8 cellular contexts compared by ENCODE assay signal in genomic region chr3:101676765-101677435, GRCh38. TPM values are rescaled to one million over a fixed set of nuclear protein-coding genes. Genes with fewer than 3 reads are reported as not detected.
DNase-seq lines count a peak whose midpoint lies in the region; ATAC-seq lines count a peak whose summit lies in the region.

ZBTB11 (minus strand) TSS chr3:101677132; CDS start chr3:101676914, 218 bp downstream.

- peaks cover 26 to 50% (median 35%) of the 10 kb centered on the region in 11 experiments for H3K36me3 ChIP-seq in BLaER1 treated with 17β-estradiol and CSF1 and Interleukin-3, amounts not matched to agents 10 nM and 100 nM
- H3K36me3 ChIP-seq in mucosa of stomach (ENCODE audit: control insufficient read depth, insufficient read depth, low read length) = peaks cover 8% of the 10 kb centered on the region

- H3K27ac ChIP-seq in BLaER1 treated with 17β-estradiol and CSF1 and Interleukin-3, amounts not matched to agents 10 nM and 100 nM = peak within 1 kb of the TSS; percentile 87 to 97 (median 93)

- no peaks in the 10 kb centered on the region for H3K27me3 ChIP-seq in BLaER1 treated with 17β-estradiol and CSF1 and Interleukin-3, amounts not matched to agents 10 nM and 100 nM
- H3K27me3 ChIP-seq in mucosa of stomach (ENCODE audit: control insufficient read depth, insufficient read depth, low read length) = no peaks in the 10 kb centered on the region

- H4K20me1 ChIP-seq in BLaER1 treated with 17β-estradiol and CSF1 and Interleukin-3, amounts not matched to agents 10 nM and 100 nM = peaks cover 30 to 83% (median 74%) of the 10 kb centered on the region in 11 experiments; a peak in 21 of 22 replicates

- ATAC-seq in GM19468 (IDR thresholded peaks at IDR 0.05; ENCODE audit: extremely low read depth, unreplicated experiment) = peak; percentile 72

- peaks cover 31 to 55% (median 37%) of the 10 kb centered on the region in 10 experiments for H3K4me1 ChIP-seq in BLaER1 treated with 17β-estradiol and CSF1 and Interleukin-3, amounts not matched to agents 10 nM and 100 nM
- peaks cover 21% of the 10 kb centered on the region for H3K4me1 ChIP-seq in mucosa of stomach (ENCODE audit: control insufficient read depth, insufficient read depth, low read length)

- peak within 1 kb of the TSS; percentile 91 to 98 (median 95) for H3K9ac ChIP-seq in BLaER1 treated with 17β-estradiol and CSF1 and Interleukin-3, amounts not matched to agents 10 nM and 100 nM
- peak within 1 kb of the TSS; percentile 95 for H3K9ac ChIP-seq in mucosa of stomach (ENCODE audit: low read length)

- H3K4me2 ChIP-seq in BLaER1 treated with 17β-estradiol and CSF1 and Interleukin-3, amounts not matched to agents 10 nM and 100 nM = peak within 1 kb of the TSS; percentile 83 to 93 (median 89)

- no peaks in the 10 kb centered on the region for H3K9me3 ChIP-seq in BLaER1 treated with 17β-estradiol and CSF1 and Interleukin-3, amounts not matched to agents 10 nM and 100 nM (replicated peaks in 1 of 11)
- no peaks in the 10 kb centered on the region for H3K9me3 ChIP-seq in mucosa of stomach (ENCODE audit: control insufficient read depth, low read length)

- DNase-seq in HT1080 (ENCODE audit: low read depth) (peak; percentile 99), epidermal melanocyte (ENCODE audit: insufficient read length, low spot score) (peak; percentile 97), cerebellar nuclear complex (lab: John Stamatoyannopoulos, UW) (no peak)
- peak; percentile 100 for DNase-seq in activated CD8-positive, alpha-beta memory T cell treated with anti-CD3 and anti-CD28 coated beads for 24 hours
- DNase-seq in stimulated activated CD8-positive, alpha-beta memory T cell treated with anti-CD3 and anti-CD28 coated beads, Interleukin-7, amount 100 ng/mL, for 4 hours (ENCODE audit: low read depth in 2 of 2) = peak; percentile 99

- peak within 1 kb of the TSS; percentile 82 to 99 (median 94) for H3K4me3 ChIP-seq in BLaER1 treated with 17β-estradiol and CSF1 and Interleukin-3, amounts not matched to agents 10 nM and 100 nM
- peak within 1 kb of the TSS; percentile 92 for H3K4me3 ChIP-seq in mucosa of stomach (ENCODE audit: low read length)

RNA-seq across cellular contexts. Expression of gene ZBTB11, which starts in this region (rescaled TPM):
- total RNA-seq in HT1080 (2014; rRNA removed; shearing (Covaris generic)) = 23.8 and 24.7 TPM in 2 replicates
- polyA plus RNA-seq in HT1080 (2015; cell fraction: cytosol; rRNA removed) = 12.4 and 16.8 TPM in 2 replicates
- 61.2 and 62.2 TPM in 2 replicates for polyA plus RNA-seq in HT1080 (2015; cell fraction: nucleus; rRNA removed)

Comparison
In these comparisons a context has a peak if more than half of its experiments do, and no peak if none do; other contexts are left out.
1. DNase-seq: peak in HT1080 (single experiment), activated CD8-positive, alpha-beta memory T cell treated with anti-CD3 and anti-CD28 coated beads for 24 hours (single experiment), epidermal melanocyte (single experiment) and stimulated activated CD8-positive, alpha-beta memory T cell treated with anti-CD3 and anti-CD28 coated beads, Interleukin-7, amount 100 ng/mL, for 4 hours (2 of 2); none in cerebellar nuclear complex (0 of 2).